12 cellular contexts compared by ENCODE assay signal in genomic region chr6:45625191-45625664, GRCh38.
DNase-seq lines count a peak whose midpoint lies in the region; ATAC-seq, FAIRE-seq and TF ChIP-seq lines count a peak whose summit lies in the region.
"Had no signal": no experiment of that assay in that cellular context is flagged by ENCODE, and none has a peak within 500 bp of the region (broad histone marks: within the 10 kb centered on the region; RNA-seq: fewer than 3 reads in every experiment).

No MANE protein-coding gene starts in this region.

- FAIRE-seq in urothelium cell line (lab: Jason Lieb, UNC), result peak; percentile 20
- FAIRE-seq: H1, small intestine had no signal

- peaks cover 41% of the 10 kb centered on the region for H3K4me1 Mint-ChIP-seq in activated T-cell treated with anti-CD3 and anti-CD28 coated beads, Interleukin-2, amount 50 U/mL, for 4 hours (ENCODE audit: low read depth)

- peak; percentile 40 for DNase-seq in stimulated activated CD4-positive, alpha-beta T cell treated with anti-CD3 and anti-CD28 coated beads, Interleukin-1b, Interleukin-23, amount 100 ng/mL, for 48 hours
- no peak for DNase-seq in stimulated activated CD4-positive, alpha-beta T cell treated with anti-CD3 and anti-CD28 coated beads, Interleukin-4, amount 100 ng/mL, for 1 hour
- no peak for DNase-seq in activated T-cell treated with anti-CD3 and anti-CD28 coated beads, Interleukin-2, amount 50 U/mL, for 4 hours
- peak; percentile 49 for DNase-seq in fibroblast of pulmonary artery (ENCODE audit: low read depth)
- no peak for DNase-seq in urothelium cell line (ENCODE audit: low spot score)
- no peak for DNase-seq in NCI-H345 treated with DMSO at 0.1 percent for 48 hours (lab: John Stamatoyannopoulos, UW; ENCODE audit: unreplicated experiment)
- DNase-seq in occipital lobe (lab: John Stamatoyannopoulos, UW), result no peak
- DNase-seq: dorsolateral prefrontal cortex, NCI-H524, small intestine had no signal

- no peak for TF ChIP-seq CTCF in fibroblast of pulmonary artery (IDR thresholded peaks at IDR 0.05; ENCODE audit: low read length, missing control alignments)

- peak; percentile 85 to 90 for ATAC-seq in activated T-cell treated with anti-CD3 and anti-CD28 coated beads, Interleukin-2, amount 50 U/mL, for 4 hours
- ATAC-seq in GM19328 (IDR thresholded peaks at IDR 0.05; ENCODE audit: unreplicated experiment), result no peak

- no peaks in the 10 kb centered on the region for H3K36me3 Mint-ChIP-seq in activated T-cell treated with anti-CD3 and anti-CD28 coated beads, Interleukin-2, amount 50 U/mL, for 4 hours (ENCODE audit: insufficient read depth)

- peaks cover 3% of the 10 kb centered on the region for H3K9me3 Mint-ChIP-seq in activated T-cell treated with anti-CD3 and anti-CD28 coated beads, Interleukin-2, amount 50 U/mL, for 4 hours

- no peak overlapping the region for H3K4me3 ChIP-seq in fibroblast of pulmonary artery (replicated peaks; ENCODE audit: low read depth, low read length)
- H3K4me3 ChIP-seq: dorsolateral prefrontal cortex had no signal

- no peak overlapping the region for H3K4me3 Mint-ChIP-seq in activated T-cell treated with anti-CD3 and anti-CD28 coated beads, Interleukin-2, amount 50 U/mL, for 4 hours

- H3K27me3 Mint-ChIP-seq in activated T-cell treated with anti-CD3 and anti-CD28 coated beads, Interleukin-2, amount 50 U/mL, for 4 hours (ENCODE audit: low read depth), result no peaks in the 10 kb centered on the region

Comparison
In these comparisons a context has a peak if more than half of its experiments do, and no peak if none do; other contexts are left out.
1. DNase-seq: peak in stimulated activated CD4-positive, alpha-beta T cell treated with anti-CD3 and anti-CD28 coated beads, Interleukin-1b, Interleukin-23, amount 100 ng/mL, for 48 hours (single experiment) and fibroblast of pulmonary artery (single experiment); none in stimulated activated CD4-positive, alpha-beta T cell treated with anti-CD3 and anti-CD28 coated beads, Interleukin-4, amount 100 ng/mL, for 1 hour (single experiment), activated T-cell treated with anti-CD3 and anti-CD28 coated beads, Interleukin-2, amount 50 U/mL, for 4 hours (single experiment), urothelium cell line (single experiment), NCI-H345 treated with DMSO at 0.1 percent for 48 hours (single experiment) and occipital lobe (single experiment).